Comparison of ENCODE assay signal across 14 cellular contexts in the genomic region with DNA sequence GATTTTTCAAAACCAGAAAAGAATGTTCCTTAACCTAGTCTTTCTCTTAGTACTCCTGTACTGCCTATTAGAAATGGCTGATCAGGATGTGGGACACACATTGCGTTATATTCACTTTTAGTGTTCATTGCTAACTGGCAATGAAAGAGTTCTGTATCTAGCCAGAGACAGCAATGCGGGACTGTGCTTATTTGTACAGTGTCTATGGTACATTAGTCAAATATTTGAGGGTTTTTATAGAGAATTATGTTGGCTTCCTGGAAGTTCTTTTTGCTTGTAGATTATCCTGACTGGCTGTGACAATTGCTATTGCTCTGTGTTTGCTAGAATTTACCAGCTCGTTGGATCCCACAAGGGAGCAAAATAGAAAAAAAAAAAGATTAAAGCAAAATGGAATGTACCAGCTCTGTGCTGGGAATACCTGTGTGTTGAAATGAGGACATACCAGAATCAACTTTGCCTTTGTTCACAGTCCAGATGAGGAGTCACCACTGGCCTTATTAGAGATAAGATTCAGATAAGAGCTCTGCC. TPM values are rescaled to one million over a fixed set of nuclear protein-coding genes. Genes with fewer than 3 reads are reported as not detected.
DNase-seq lines count a peak whose midpoint lies in the region; ATAC-seq and TF ChIP-seq lines count a peak whose summit lies in the region.
"Had no signal": no experiment of that assay in that cellular context is flagged by ENCODE, and none has a peak within 500 bp of the region (broad histone marks: within the 10 kb centered on the region; RNA-seq: fewer than 3 reads in every experiment).

No MANE protein-coding gene starts in this region.

- H3K4me1 ChIP-seq in suprapubic skin: peaks cover 39% of the 10 kb centered on the region

- 45% methylated on average over 3 of the region's 3 CpGs for WGBS in suprapubic skin

- H3K36me3 Mint-ChIP-seq in MCF 10A (ENCODE audit: insufficient read depth, unreplicated experiment): no peaks in the 10 kb centered on the region

- H3K4me3 ChIP-seq in suprapubic skin (no peak overlapping the region), WERI-Rb-1 (ENCODE audit: low read depth, low read length) (no peak overlapping the region)
- H3K4me3 ChIP-seq: GM12878, spleen had no signal

- no peak for TF ChIP-seq POLR2A in suprapubic skin (IDR thresholded peaks at IDR 0.05)

- POLR2A ChIA-PET in MCF 10A (lab: Yijun Ruan, JAX): interaction anchor here (0.6 to 17.4 kb wide), 17 partner anchors 8 to 864 kb away, joined by 3 to 651 read pairs (median 3); a partner anchor contains a TSS

- intact Hi-C loops in MCF 10A (cut with micrococcal nuclease): no loop called here

- no peaks in the 10 kb centered on the region for H3K27me3 Mint-ChIP-seq in MCF 10A (ENCODE audit: insufficient read depth, unreplicated experiment)

- TF ChIP-seq EP300 in suprapubic skin (IDR thresholded peaks at IDR 0.05): no peak

- H3K27ac Mint-ChIP-seq in MCF 10A (ENCODE audit: low read depth, unreplicated experiment): peak overlapping the region; percentile 92
- H3K27ac Mint-ChIP-seq: activated naive CD8-positive, alpha-beta T cell treated with anti-CD3 and anti-CD28 coated beads, Interleukin-2, amount 10 ng/mL, durations not matched to agents 7 days and 5 days; endodermal cell had no signal

- no peaks in the 10 kb centered on the region for H3K9me3 ChIP-seq in suprapubic skin
- no peaks in the 10 kb centered on the region for H3K9me3 ChIP-seq in WERI-Rb-1 (ENCODE audit: severe bottlenecking)

- no TSS peak for BruUV-seq in MCF 10A (replicated peaks; lab: Mats Ljungman, UMichigan)

- H3K4me3 Mint-ChIP-seq in MCF 10A (ENCODE audit: unreplicated experiment): peak overlapping the region; percentile 18
- H3K4me3 Mint-ChIP-seq: activated naive CD8-positive, alpha-beta T cell treated with anti-CD3 and anti-CD28 coated beads, Interleukin-2, amount 10 ng/mL, durations not matched to agents 7 days and 5 days; endodermal cell had no signal

- no peaks in the 10 kb centered on the region for H3K36me3 ChIP-seq in suprapubic skin
- no peaks in the 10 kb centered on the region for H3K36me3 ChIP-seq in WERI-Rb-1
- H3K36me3 ChIP-seq: spleen had no signal

- DNase-seq in HT-29 (ENCODE audit: low spot score) (peak; percentile 73), MCF 10A (ENCODE audit: unreplicated experiment) (peak; percentile 55), left lobe of liver (ENCODE audit: low spot score) (no peak), suprapubic skin (ENCODE audit: low spot score in 2 of 2) (no peak), WERI-Rb-1 (no peak), activated gamma-delta T cell treated with Interleukin-2 at 50 U/mL for 16 hours (no peak), SKM-1 (lab: John Stamatoyannopoulos, UW; ENCODE audit: unreplicated experiment) (no peak)
- DNase-seq: activated naive CD8-positive, alpha-beta T cell treated with anti-CD3 and anti-CD28 coated beads, Interleukin-2, amount 10 ng/mL, durations not matched to agents 7 days and 5 days; endodermal cell; NCI-H2081 treated with DMSO at 0.1 percent for 48 hours; spleen had no signal

- H3K4me1 Mint-ChIP-seq in MCF 10A (ENCODE audit: insufficient read depth, unreplicated experiment): peaks cover 57% of the 10 kb centered on the region

- ATAC-seq in left lobe of liver: peak; percentile 85
- no peak for ATAC-seq in HG03571 (IDR thresholded peaks at IDR 0.05; ENCODE audit: unreplicated experiment)
- ATAC-seq: GM12878, HCT116 had no signal

- TF ChIP-seq CTCF in MCF 10A (IDR thresholded peaks at IDR 0.05; ENCODE audit: unreplicated experiment) (no peak), suprapubic skin (IDR thresholded peaks at IDR 0.05) (no peak), WERI-Rb-1 (IDR thresholded peaks at IDR 0.05; ENCODE audit: low read depth, low read length) (no peak)

- H3K27me3 ChIP-seq in suprapubic skin (no peaks in the 10 kb centered on the region), WERI-Rb-1 (ENCODE audit: insufficient read depth, low read depth, severe bottlenecking) (no peaks in the 10 kb centered on the region)
- H3K27me3 ChIP-seq: spleen had no signal

- CTCF ChIA-PET in MCF 10A (lab: Yijun Ruan, JAX): interaction anchor here (0.6 to 1.9 kb wide), 3 partner anchors 21 to 75 kb away, joined by 3 to 5 read pairs (median 4); no protein-coding TSS in a partner anchor

- no peaks in the 10 kb centered on the region for H3K9me3 Mint-ChIP-seq in MCF 10A (ENCODE audit: unreplicated experiment)

- H3K27ac ChIP-seq in suprapubic skin: peak overlapping the region; percentile 70
- no peak overlapping the region for H3K27ac ChIP-seq in WERI-Rb-1

RNA-seq across cellular contexts. Expression of a gene that starts 22.4 kb away (rescaled TPM):
- 33.4 and 34.9 TPM in 2 replicates for total RNA-seq in HT-29 (2014; rRNA removed; shearing (Covaris generic))
- total RNA-seq in MCF 10A (2022): 57.9 and 58.4 TPM in 2 replicates
- total RNA-seq in left lobe of liver: 23.0 TPM
- 10 to 100 TPM; 77.8 to 91.5 (median 84.3) TPM for total RNA-seq in suprapubic skin

Comparison
In these comparisons a context has a peak if more than half of its experiments do, and no peak if none do; other contexts are left out.
1. DNase-seq: peak in HT-29 (single experiment) and MCF 10A (single experiment); none in left lobe of liver (single experiment), suprapubic skin (0 of 2), WERI-Rb-1 (single experiment), activated gamma-delta T cell treated with Interleukin-2 at 50 U/mL for 16 hours (single experiment) and SKM-1 (single experiment).